Comparison of ENCODE assay signal across 19 cellular contexts in the genomic region with DNA sequence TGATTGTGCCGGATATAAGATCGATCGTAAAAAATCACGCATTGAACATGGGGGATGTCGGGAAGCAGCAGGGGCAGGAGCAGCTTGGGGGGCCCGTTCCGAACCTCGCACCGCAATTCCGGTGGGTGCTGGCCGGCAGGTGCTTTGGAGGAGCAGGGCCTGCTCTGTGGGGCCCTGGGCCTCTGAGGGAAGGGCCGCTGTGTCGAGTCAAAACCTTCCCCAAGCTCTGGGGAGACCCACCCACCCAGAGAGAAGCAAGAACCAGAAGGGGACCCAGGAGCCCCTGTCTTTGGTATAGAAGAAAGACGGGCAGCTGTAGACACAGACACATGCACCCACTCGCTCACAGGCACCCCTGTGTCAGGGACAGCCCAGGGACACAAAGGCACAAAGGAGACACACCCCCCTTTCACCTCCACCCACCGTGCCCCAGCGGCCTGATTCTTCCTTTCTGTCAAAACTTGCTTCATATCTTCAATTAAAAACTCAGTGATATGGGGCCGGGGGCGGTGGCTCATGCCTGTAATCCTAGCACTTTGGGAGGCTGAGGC.
"Had no signal": no experiment of that assay in that cellular context is flagged by ENCODE, and none has a peak within 500 bp of the region (broad histone marks: within the 10 kb centered on the region; RNA-seq: fewer than 3 reads in every experiment).

No MANE protein-coding gene starts in this region.

- H3K27ac ChIP-seq: ovary, psoas muscle, sigmoid colon, testis, tibial artery had no signal

- ATAC-seq: effector memory CD8-positive, alpha-beta T cell; natural killer cell treated with Interleukin-12 subunit alpha and Interleukin-12 subunit beta and Interleukin-15 and Interleukin-18, amount 100 ng/mL, for 72 hours; psoas muscle; right cardiac atrium; stimulated activated memory B cell treated with anti-CD40 and anti-IgM and Interleukin-4, amounts not matched to agents 10 μg/mL and 1 μg/mL and 100 μg/mL, for 72 hours; stimulated activated naive CD8-positive, alpha-beta T cell treated with anti-CD3 and anti-CD28 coated beads, Interleukin-15, Interleukin-2, amounts not matched to agents 100 U/mL and 50 U/mL, for 24 hours had no signal

- H3K4me3 ChIP-seq: lung, mucosa of descending colon, ovary, psoas muscle, sigmoid colon, testis, tibial artery had no signal

- H3K4me1 ChIP-seq: psoas muscle, sigmoid colon, testis, tibial artery had no signal

- DNase-seq: cerebellar nuclear complex; cortex of kidney; effector memory CD8-positive, alpha-beta T cell; erythroblast; naive B cell; ovary; posterior cingulate gyrus; psoas muscle; right cardiac atrium; sigmoid colon; stimulated activated CD4-positive, alpha-beta T cell treated with anti-CD3 and anti-CD28 coated beads, Interleukin-4, amount 100 ng/mL, for 4 hours; stimulated activated naive CD8-positive, alpha-beta T cell treated with anti-CD3 and anti-CD28 coated beads, Interleukin-15, Interleukin-2, amounts not matched to agents 100 U/mL and 50 U/mL, for 24 hours; substantia nigra; testis; tibial artery had no signal

- H3K27me3 ChIP-seq: ovary, testis had no signal

- H3K9me3 ChIP-seq: mucosa of descending colon, ovary, psoas muscle, sigmoid colon, testis, tibial artery had no signal

- H3K36me3 ChIP-seq: ovary, sigmoid colon, tibial artery had no signal
